24 cellular contexts compared by ENCODE assay signal in the genomic region with DNA sequence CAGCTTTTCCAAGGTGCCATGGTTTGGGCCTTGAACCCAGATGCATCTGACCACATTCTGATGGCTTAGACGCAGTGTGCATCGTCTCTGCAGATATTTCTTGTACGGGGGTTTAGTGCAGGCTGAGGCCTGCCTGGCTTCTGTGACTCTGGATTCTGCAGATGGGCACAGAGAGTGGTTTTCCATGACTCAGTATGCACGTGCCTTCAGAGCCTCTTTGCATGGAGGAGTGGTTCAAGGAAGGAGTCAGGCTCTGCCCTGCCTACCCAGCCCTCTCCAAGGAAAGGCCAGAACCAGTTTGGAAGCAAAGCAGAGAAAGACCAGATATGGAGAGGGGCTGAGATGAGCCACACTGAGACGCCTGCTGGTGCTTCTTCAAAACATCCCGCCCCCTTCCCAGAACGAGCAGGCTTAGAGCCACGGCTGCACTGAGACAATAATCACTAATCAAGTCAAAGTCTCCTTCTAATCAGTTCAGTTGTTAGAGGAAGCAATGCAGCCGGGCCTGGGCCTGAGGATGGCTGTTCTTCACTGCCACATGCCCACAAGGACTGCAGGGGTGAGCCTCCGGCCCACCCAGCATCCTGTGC.
DNase-seq lines count a peak whose midpoint lies in the region; FAIRE-seq and TF ChIP-seq lines count a peak whose summit lies in the region.
"Had no signal": no experiment of that assay in that cellular context is flagged by ENCODE, and none has a peak within 500 bp of the region (broad histone marks: within the 10 kb centered on the region; RNA-seq: fewer than 3 reads in every experiment).

No MANE protein-coding gene starts in this region.

- peak overlapping the region; percentile 28 for H3K4me2 ChIP-seq in keratinocyte (ENCODE audit: control insufficient read depth, extremely low read depth, insufficient read depth, low read depth, low read length)
- H3K4me2 ChIP-seq in PC-9 = no peak overlapping the region

- H3K27me3 ChIP-seq in BE2C (no peaks in the 10 kb centered on the region), endodermal cell (ENCODE audit: control insufficient read depth, insufficient read depth, low read length, poor library complexity, severe bottlenecking) (no peaks in the 10 kb centered on the region), keratinocyte (ENCODE audit: control insufficient read depth, extremely low read depth, insufficient read depth, low read length) (no peaks in the 10 kb centered on the region), PC-9 (ENCODE audit: insufficient read depth, low read depth) (peaks cover 58% of the 10 kb centered on the region)

- intact Hi-C loops in PC-9 (cut with micrococcal nuclease; ENCODE audit: unreplicated experiment) = no loop called here

- H3K9ac ChIP-seq in endodermal cell (ENCODE audit: extremely low read depth, low read length, poor library complexity, severe bottlenecking) (no peak overlapping the region), keratinocyte (ENCODE audit: control insufficient read depth, extremely low read depth, insufficient read depth, low read length) (no peak overlapping the region)
- H3K9ac ChIP-seq: GM23248 had no signal

- H3K36me3 ChIP-seq in BE2C (no peaks in the 10 kb centered on the region), endodermal cell (ENCODE audit: control insufficient read depth, insufficient read depth, low read length) (no peaks in the 10 kb centered on the region), keratinocyte (ENCODE audit: control insufficient read depth in 2 of 2, extremely low read depth in 1 of 2, insufficient read depth in 2 of 2, low read length in 2 of 2) (no peaks in the 10 kb centered on the region), PC-9 (ENCODE audit: low read depth) (no peaks in the 10 kb centered on the region)
- H3K36me3 ChIP-seq: HAP-1 had no signal

- peak; percentile 81 for FAIRE-seq in keratinocyte (lab: Jason Lieb, UNC)
- FAIRE-seq: A204.1, GM12891, RCC 7860 had no signal

- DNase-seq in BE2C (peak; percentile 14), NCI-H82 treated with DMSO at 0.1 percent for 48 hours (lab: John Stamatoyannopoulos, UW; ENCODE audit: unreplicated experiment) (peak; percentile 14), endodermal cell (peak; percentile 66), keratinocyte (ENCODE audit: low read depth, low spot score) (peak; percentile 41), mesenteric fat pad (ENCODE audit: low spot score) (no peak), inferior parietal cortex (ENCODE audit: extremely low spot score) (no peak), PC-9 (no peak)
- DNase-seq in activated CD4-positive, alpha-beta memory T cell treated with anti-CD3 and anti-CD28 coated beads, Interleukin-2, amount 10 ng/mL, durations not matched to agents 7 days and 5 days = no peak
- DNase-seq: CD4-positive, CD25-positive, alpha-beta regulatory T cell; DMS79 treated with DMSO at 0.1 percent for 48 hours; GM23248; Karpas-422; NCI-H1694; NCI-H2081; NCI-H2171; NCI-H345; NCI-H524; NCI-H774; Right ventricle myocardium superior had no signal

- H3K9me1 ChIP-seq in keratinocyte (ENCODE audit: control insufficient read depth, extremely low read depth, insufficient read depth, low read length) = no peaks in the 10 kb centered on the region

- CTCF ChIA-PET in PC-9 (lab: Charles Lee) = no interaction called here
- CTCF ChIA-PET in activated CD4-positive, alpha-beta memory T cell treated with anti-CD3 and anti-CD28 coated beads, Interleukin-2, amount 10 ng/mL, durations not matched to agents 7 days and 5 days (lab: Charles Lee) = no interaction called here

- peaks cover 22% of the 10 kb centered on the region for H3K4me1 Mint-ChIP-seq in endodermal cell
- H3K4me1 Mint-ChIP-seq in activated CD4-positive, alpha-beta memory T cell treated with anti-CD3 and anti-CD28 coated beads, Interleukin-2, amount 10 ng/mL, durations not matched to agents 7 days and 5 days = no peaks in the 10 kb centered on the region
- H3K4me1 Mint-ChIP-seq: B cell had no signal

- no peaks in the 10 kb centered on the region for H3K36me3 Mint-ChIP-seq in endodermal cell (ENCODE audit: low read depth)
- H3K36me3 Mint-ChIP-seq in activated CD4-positive, alpha-beta memory T cell treated with anti-CD3 and anti-CD28 coated beads, Interleukin-2, amount 10 ng/mL, durations not matched to agents 7 days and 5 days (ENCODE audit: low read depth) = no peaks in the 10 kb centered on the region
- H3K36me3 Mint-ChIP-seq: CD4-positive, CD25-positive, alpha-beta regulatory T cell had no signal

- no peak overlapping the region for H3K27ac Mint-ChIP-seq in endodermal cell
- no peak overlapping the region for H3K27ac Mint-ChIP-seq in activated CD4-positive, alpha-beta memory T cell treated with anti-CD3 and anti-CD28 coated beads, Interleukin-2, amount 10 ng/mL, durations not matched to agents 7 days and 5 days
- H3K27ac Mint-ChIP-seq: B cell; CD4-positive, CD25-positive, alpha-beta regulatory T cell had no signal

- H4K20me1 ChIP-seq in keratinocyte (ENCODE audit: control insufficient read depth, extremely low read depth, insufficient read depth, low read length) (no peaks in the 10 kb centered on the region), PC-9 (ENCODE audit: insufficient read depth) (no peaks in the 10 kb centered on the region)

- 72 to 94% methylated on average over 6 to 10 of the region's 10 CpGs for WGBS in endodermal cell (ENCODE audit: insufficient coverage in 1 of 2, insufficient read length in 1 of 2), 2 experiments

- POLR2A ChIA-PET in PC-9 (lab: Charles Lee; ENCODE audit: unreplicated experiment) = no interaction called here
- POLR2A ChIA-PET in activated CD4-positive, alpha-beta memory T cell treated with anti-CD3 and anti-CD28 coated beads, Interleukin-2, amount 10 ng/mL, durations not matched to agents 7 days and 5 days (lab: Charles Lee) = no interaction called here

- no peaks in the 10 kb centered on the region for H3K9me3 Mint-ChIP-seq in endodermal cell
- H3K9me3 Mint-ChIP-seq in activated CD4-positive, alpha-beta memory T cell treated with anti-CD3 and anti-CD28 coated beads, Interleukin-2, amount 10 ng/mL, durations not matched to agents 7 days and 5 days = no peaks in the 10 kb centered on the region

- H3K27me3 Mint-ChIP-seq in endodermal cell (ENCODE audit: insufficient read depth) = no peaks in the 10 kb centered on the region
- no peaks in the 10 kb centered on the region for H3K27me3 Mint-ChIP-seq in activated CD4-positive, alpha-beta memory T cell treated with anti-CD3 and anti-CD28 coated beads, Interleukin-2, amount 10 ng/mL, durations not matched to agents 7 days and 5 days
- H3K27me3 Mint-ChIP-seq: B cell; CD4-positive, CD25-positive, alpha-beta regulatory T cell had no signal

- H3K4me1 ChIP-seq in BE2C (peaks cover 6% of the 10 kb centered on the region), endodermal cell (ENCODE audit: control insufficient read depth, insufficient read depth, low read length) (peaks cover 9% of the 10 kb centered on the region), keratinocyte (ENCODE audit: control insufficient read depth, extremely low read depth, insufficient read depth, low read length) (peaks cover 6% of the 10 kb centered on the region), PC-9 (replicated peaks; ENCODE audit: insufficient read depth) (no peaks in the 10 kb centered on the region)
- H3K4me1 ChIP-seq: HAP-1 had no signal

- TF ChIP-seq CTCF in BE2C (IDR thresholded peaks at IDR 0.05; ENCODE audit: low read depth, low read length) (no peak), endodermal cell (conservative IDR thresholded peaks at IDR 0.05) (no peak), keratinocyte (optimal IDR thresholded peaks at IDR 0.05 in 1 of 3, IDR thresholded peaks at IDR 0.05 in 1 of 3, conservative IDR thresholded peaks at IDR 0.05 in 1 of 3; ENCODE audit: extremely low read depth in 1 of 3, insufficient read depth in 2 of 3, low read length in 3 of 3) (no peak), PC-9 (conservative IDR thresholded peaks at IDR 0.05) (no peak)

- no peaks in the 10 kb centered on the region for H3K9me2 ChIP-seq in PC-9 (ENCODE audit: insufficient read depth)

- H3K4me3 ChIP-seq in BE2C (ENCODE audit: low read depth, low read length) = no peak overlapping the region
- no peak overlapping the region for H3K4me3 ChIP-seq in endodermal cell (ENCODE audit: low read length)
- no peak overlapping the region for H3K4me3 ChIP-seq in keratinocyte (ENCODE audit: control insufficient read depth in 2 of 3, extremely low read depth in 1 of 3, insufficient read depth in 2 of 3, low read depth in 1 of 3, low read length in 3 of 3)
- no peak overlapping the region for H3K4me3 ChIP-seq in PC-9
- H3K4me3 ChIP-seq: GM23248, HAP-1 had no signal

- no peak overlapping the region for H3K4me3 Mint-ChIP-seq in endodermal cell
- H3K4me3 Mint-ChIP-seq in activated CD4-positive, alpha-beta memory T cell treated with anti-CD3 and anti-CD28 coated beads, Interleukin-2, amount 10 ng/mL, durations not matched to agents 7 days and 5 days = no peak overlapping the region
- H3K4me3 Mint-ChIP-seq: B cell; CD4-positive, CD25-positive, alpha-beta regulatory T cell had no signal

- H3K79me2 ChIP-seq in keratinocyte (ENCODE audit: control insufficient read depth, insufficient read depth, low read length) = no peaks in the 10 kb centered on the region
- H3K79me2 ChIP-seq in PC-9 (ENCODE audit: low read depth) = no peaks in the 10 kb centered on the region

- H3F3A ChIP-seq in PC-9 (ENCODE audit: insufficient read depth, low read depth) = no peaks in the 10 kb centered on the region

- no TSS peak for BruUV-seq in PC-9 (replicated peaks; lab: Mats Ljungman, UMichigan)

- dilution Hi-C loops in keratinocyte (cut with MboI; ENCODE audit: extremely low pct_ligation_motif_present, low sequenced_read_pairs) = no loop called here

- H2AFZ ChIP-seq in keratinocyte (ENCODE audit: control insufficient read depth, low read length) = peak overlapping the region; percentile 65
- no peak overlapping the region for H2AFZ ChIP-seq in PC-9
- H2AFZ ChIP-seq: GM23248 had no signal

- no peaks in the 10 kb centered on the region for H3K9me3 ChIP-seq in BE2C
- no peaks in the 10 kb centered on the region for H3K9me3 ChIP-seq in endodermal cell (ENCODE audit: control insufficient read depth, low read length)
- H3K9me3 ChIP-seq in keratinocyte (ENCODE audit: control insufficient read depth, low read depth, low read length) = no peaks in the 10 kb centered on the region
- no peaks in the 10 kb centered on the region for H3K9me3 ChIP-seq in PC-9 (ENCODE audit: insufficient read depth, low read depth)
- H3K9me3 ChIP-seq: HAP-1 had no signal

- no peak overlapping the region for H3K27ac ChIP-seq in endodermal cell (ENCODE audit: low read depth, low read length)
- H3K27ac ChIP-seq in keratinocyte (ENCODE audit: control insufficient read depth, insufficient read depth, low read length) = no peak overlapping the region
- H3K27ac ChIP-seq in PC-9 = no peak overlapping the region
- H3K27ac ChIP-seq: GM23248 had no signal

Comparison
In these comparisons a context has a peak if more than half of its experiments do, and no peak if none do; other contexts are left out.
1. DNase-seq: peak in BE2C (single experiment), NCI-H82 treated with DMSO at 0.1 percent for 48 hours (single experiment), endodermal cell (single experiment) and keratinocyte (single experiment); none in mesenteric fat pad (single experiment), inferior parietal cortex (single experiment), PC-9 (0 of 2) and activated CD4-positive, alpha-beta memory T cell treated with anti-CD3 and anti-CD28 coated beads, Interleukin-2, amount 10 ng/mL, durations not matched to agents 7 days and 5 days (single experiment).